22 cellular contexts compared by ENCODE assay signal in the genomic region with DNA sequence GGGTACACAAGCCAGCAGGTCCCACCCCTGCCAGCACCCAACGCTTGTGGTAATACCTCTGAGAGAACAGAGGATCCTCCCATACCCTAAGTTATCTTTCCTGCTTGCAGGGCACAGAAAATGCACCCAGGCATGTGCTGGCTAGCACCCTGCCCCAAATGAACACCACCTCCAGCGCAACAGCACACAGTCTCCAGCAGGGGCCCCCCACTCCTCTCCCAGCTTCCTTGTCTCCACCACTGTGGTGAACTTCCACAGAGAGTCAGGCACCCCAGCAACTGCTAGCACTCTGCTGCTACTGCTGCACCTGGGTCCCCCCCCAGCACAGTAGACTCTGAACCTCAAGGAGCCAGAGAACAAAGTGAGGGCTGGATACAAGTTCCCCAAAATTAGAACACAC.
A peak's percentile ranks its signal among the peaks of the same experiment; 100 is the strongest.
DNase-seq lines count a peak whose midpoint lies in the region; ATAC-seq and TF ChIP-seq lines count a peak whose summit lies in the region.
"Had no signal": no experiment of that assay in that cellular context is flagged by ENCODE, and none has a peak within 500 bp of the region (broad histone marks: within the 10 kb centered on the region; RNA-seq: fewer than 3 reads in every experiment).

No MANE protein-coding gene starts in this region.

- peak; percentile 97 for ATAC-seq in WTC11
- ATAC-seq: GM12878, HepG2, Panc1 had no signal

- H3K27me3 Mint-ChIP-seq in WTC11 (ENCODE audit: low read depth), result no peaks in the 10 kb centered on the region; the same call in 1 of the 2 replicates
- H3K27me3 Mint-ChIP-seq: B cell; CD4-positive, alpha-beta memory T cell had no signal

- H3K27me3 ChIP-seq in H7 (ENCODE audit: control insufficient read depth, insufficient read depth, low read length), result no peaks in the 10 kb centered on the region

- H3K4me3 ChIP-seq in H7 (ENCODE audit: insufficient read depth, low read depth, low read length), result no peak overlapping the region
- H3K4me3 ChIP-seq: GM12878, GM23248, SK-N-MC had no signal

- CTCF ChIA-PET in WTC11 (lab: Charles Lee), result interaction anchor here (0.6 to 3.3 kb wide), 3 partner anchors 9 to 186 kb away, joined by 3 to 14 read pairs (median 3); no protein-coding TSS in a partner anchor

- no peak overlapping the region for H3K4me3 Mint-ChIP-seq in WTC11
- H3K4me3 Mint-ChIP-seq: B cell; CD4-positive, alpha-beta memory T cell had no signal

- peaks cover 28% of the 10 kb centered on the region for H3K36me3 Mint-ChIP-seq in WTC11
- H3K36me3 Mint-ChIP-seq: CD4-positive, alpha-beta memory T cell had no signal

- no peaks in the 10 kb centered on the region for H3K4me1 Mint-ChIP-seq in WTC11
- H3K4me1 Mint-ChIP-seq: B cell; CD4-positive, alpha-beta memory T cell had no signal

- POLR2A ChIA-PET in WTC11 (lab: Charles Lee), result no interaction called here

- peak; percentile 61 for TF ChIP-seq CTCF in WTC11 (IDR thresholded peaks at IDR 0.05)

- DNase-seq in H7 (peak; percentile 7), Kasumi-1 (lab: John Stamatoyannopoulos, UW) (peak; percentile 21 to 22), WTC11 (ENCODE audit: low spot score) (peak; percentile 48), iPS-NIHi7 (ENCODE audit: extremely low spot score) (peak; percentile 46), NCI-H2081 (lab: John Stamatoyannopoulos, UW) (no peak), T-helper 1 cell (no peak)
- DNase-seq in activated T-cell treated with anti-CD3 and anti-CD28 coated beads, Interleukin-2, amount 50 U/mL, for 48 hours, result no peak
- no peak for DNase-seq in activated CD4-positive, alpha-beta T cell treated with anti-CD3 and anti-CD28 coated beads for 48 hours
- DNase-seq: CD4-positive, alpha-beta memory T cell; DND-41; GDM1; GM23248; NCI-H1105 treated with DMSO at 0.1 percent for 48 hours; NCI-H187; NCI-H2171; NCI-H446; NCI-H69 had no signal

- H3K9me3 Mint-ChIP-seq in WTC11, result peaks cover 55% of the 10 kb centered on the region

- no peaks in the 10 kb centered on the region for H3K36me3 ChIP-seq in H7 (replicated peaks; ENCODE audit: control insufficient read depth, insufficient read depth, low read length)

- H3K27ac Mint-ChIP-seq in WTC11, result no peak overlapping the region
- H3K27ac Mint-ChIP-seq: B cell; CD4-positive, alpha-beta memory T cell had no signal

TF ChIP-seq in WTC11, 78 proteins besides CTCF, POLR2A, EP300 and RAD21:
- TF ChIP-seq, protein P1, sequence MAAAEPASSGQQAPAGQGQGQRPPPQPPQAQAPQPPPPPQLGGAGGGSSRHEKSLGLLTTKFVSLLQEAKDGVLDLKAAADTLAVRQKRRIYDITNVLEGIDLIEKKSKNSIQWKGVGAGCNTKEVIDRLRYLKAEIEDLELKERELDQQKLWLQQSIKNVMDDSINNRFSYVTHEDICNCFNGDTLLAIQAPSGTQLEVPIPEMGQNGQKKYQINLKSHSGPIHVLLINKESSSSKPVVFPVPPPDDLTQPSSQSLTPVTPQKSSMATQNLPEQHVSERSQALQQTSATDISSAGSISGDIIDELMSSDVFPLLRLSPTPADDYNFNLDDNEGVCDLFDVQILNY (CRISPR knock-in tag; IDR thresholded peaks at IDR 0.05), result no peak
- TF ChIP-seq, protein P2, sequence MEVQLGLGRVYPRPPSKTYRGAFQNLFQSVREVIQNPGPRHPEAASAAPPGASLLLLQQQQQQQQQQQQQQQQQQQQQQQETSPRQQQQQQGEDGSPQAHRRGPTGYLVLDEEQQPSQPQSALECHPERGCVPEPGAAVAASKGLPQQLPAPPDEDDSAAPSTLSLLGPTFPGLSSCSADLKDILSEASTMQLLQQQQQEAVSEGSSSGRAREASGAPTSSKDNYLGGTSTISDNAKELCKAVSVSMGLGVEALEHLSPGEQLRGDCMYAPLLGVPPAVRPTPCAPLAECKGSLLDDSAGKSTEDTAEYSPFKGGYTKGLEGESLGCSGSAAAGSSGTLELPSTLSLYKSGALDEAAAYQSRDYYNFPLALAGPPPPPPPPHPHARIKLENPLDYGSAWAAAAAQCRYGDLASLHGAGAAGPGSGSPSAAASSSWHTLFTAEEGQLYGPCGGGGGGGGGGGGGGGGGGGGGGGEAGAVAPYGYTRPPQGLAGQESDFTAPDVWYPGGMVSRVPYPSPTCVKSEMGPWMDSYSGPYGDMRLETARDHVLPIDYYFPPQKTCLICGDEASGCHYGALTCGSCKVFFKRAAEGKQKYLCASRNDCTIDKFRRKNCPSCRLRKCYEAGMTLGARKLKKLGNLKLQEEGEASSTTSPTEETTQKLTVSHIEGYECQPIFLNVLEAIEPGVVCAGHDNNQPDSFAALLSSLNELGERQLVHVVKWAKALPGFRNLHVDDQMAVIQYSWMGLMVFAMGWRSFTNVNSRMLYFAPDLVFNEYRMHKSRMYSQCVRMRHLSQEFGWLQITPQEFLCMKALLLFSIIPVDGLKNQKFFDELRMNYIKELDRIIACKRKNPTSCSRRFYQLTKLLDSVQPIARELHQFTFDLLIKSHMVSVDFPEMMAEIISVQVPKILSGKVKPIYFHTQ (CRISPR knock-in tag; IDR thresholded peaks at IDR 0.05), result no peak
- no peak for TF ChIP-seq SMAD4 (CRISPR knock-in tag; IDR thresholded peaks at IDR 0.05)
- TF ChIP-seq, protein P3, sequence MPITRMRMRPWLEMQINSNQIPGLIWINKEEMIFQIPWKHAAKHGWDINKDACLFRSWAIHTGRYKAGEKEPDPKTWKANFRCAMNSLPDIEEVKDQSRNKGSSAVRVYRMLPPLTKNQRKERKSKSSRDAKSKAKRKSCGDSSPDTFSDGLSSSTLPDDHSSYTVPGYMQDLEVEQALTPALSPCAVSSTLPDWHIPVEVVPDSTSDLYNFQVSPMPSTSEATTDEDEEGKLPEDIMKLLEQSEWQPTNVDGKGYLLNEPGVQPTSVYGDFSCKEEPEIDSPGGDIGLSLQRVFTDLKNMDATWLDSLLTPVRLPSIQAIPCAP (CRISPR knock-in tag; IDR thresholded peaks at IDR 0.05), result no peak
- TF ChIP-seq IRF2 (CRISPR knock-in tag; IDR thresholded peaks at IDR 0.05; ENCODE audit: borderline replicate concordance, low read depth), result no peak
- no peak for TF ChIP-seq ZNF263 (CRISPR knock-in tag; IDR thresholded peaks at IDR 0.05; ENCODE audit: low read depth)
- no peak for TF ChIP-seq CREM (CRISPR knock-in tag; IDR thresholded peaks at IDR 0.05)
- TF ChIP-seq ZBTB21 (CRISPR knock-in tag; IDR thresholded peaks at IDR 0.05; ENCODE audit: borderline replicate concordance), result no peak
- TF ChIP-seq, protein P4, sequence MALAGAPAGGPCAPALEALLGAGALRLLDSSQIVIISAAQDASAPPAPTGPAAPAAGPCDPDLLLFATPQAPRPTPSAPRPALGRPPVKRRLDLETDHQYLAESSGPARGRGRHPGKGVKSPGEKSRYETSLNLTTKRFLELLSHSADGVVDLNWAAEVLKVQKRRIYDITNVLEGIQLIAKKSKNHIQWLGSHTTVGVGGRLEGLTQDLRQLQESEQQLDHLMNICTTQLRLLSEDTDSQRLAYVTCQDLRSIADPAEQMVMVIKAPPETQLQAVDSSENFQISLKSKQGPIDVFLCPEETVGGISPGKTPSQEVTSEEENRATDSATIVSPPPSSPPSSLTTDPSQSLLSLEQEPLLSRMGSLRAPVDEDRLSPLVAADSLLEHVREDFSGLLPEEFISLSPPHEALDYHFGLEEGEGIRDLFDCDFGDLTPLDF (CRISPR knock-in tag; IDR thresholded peaks at IDR 0.05), result no peak
- TF ChIP-seq, protein P5, sequence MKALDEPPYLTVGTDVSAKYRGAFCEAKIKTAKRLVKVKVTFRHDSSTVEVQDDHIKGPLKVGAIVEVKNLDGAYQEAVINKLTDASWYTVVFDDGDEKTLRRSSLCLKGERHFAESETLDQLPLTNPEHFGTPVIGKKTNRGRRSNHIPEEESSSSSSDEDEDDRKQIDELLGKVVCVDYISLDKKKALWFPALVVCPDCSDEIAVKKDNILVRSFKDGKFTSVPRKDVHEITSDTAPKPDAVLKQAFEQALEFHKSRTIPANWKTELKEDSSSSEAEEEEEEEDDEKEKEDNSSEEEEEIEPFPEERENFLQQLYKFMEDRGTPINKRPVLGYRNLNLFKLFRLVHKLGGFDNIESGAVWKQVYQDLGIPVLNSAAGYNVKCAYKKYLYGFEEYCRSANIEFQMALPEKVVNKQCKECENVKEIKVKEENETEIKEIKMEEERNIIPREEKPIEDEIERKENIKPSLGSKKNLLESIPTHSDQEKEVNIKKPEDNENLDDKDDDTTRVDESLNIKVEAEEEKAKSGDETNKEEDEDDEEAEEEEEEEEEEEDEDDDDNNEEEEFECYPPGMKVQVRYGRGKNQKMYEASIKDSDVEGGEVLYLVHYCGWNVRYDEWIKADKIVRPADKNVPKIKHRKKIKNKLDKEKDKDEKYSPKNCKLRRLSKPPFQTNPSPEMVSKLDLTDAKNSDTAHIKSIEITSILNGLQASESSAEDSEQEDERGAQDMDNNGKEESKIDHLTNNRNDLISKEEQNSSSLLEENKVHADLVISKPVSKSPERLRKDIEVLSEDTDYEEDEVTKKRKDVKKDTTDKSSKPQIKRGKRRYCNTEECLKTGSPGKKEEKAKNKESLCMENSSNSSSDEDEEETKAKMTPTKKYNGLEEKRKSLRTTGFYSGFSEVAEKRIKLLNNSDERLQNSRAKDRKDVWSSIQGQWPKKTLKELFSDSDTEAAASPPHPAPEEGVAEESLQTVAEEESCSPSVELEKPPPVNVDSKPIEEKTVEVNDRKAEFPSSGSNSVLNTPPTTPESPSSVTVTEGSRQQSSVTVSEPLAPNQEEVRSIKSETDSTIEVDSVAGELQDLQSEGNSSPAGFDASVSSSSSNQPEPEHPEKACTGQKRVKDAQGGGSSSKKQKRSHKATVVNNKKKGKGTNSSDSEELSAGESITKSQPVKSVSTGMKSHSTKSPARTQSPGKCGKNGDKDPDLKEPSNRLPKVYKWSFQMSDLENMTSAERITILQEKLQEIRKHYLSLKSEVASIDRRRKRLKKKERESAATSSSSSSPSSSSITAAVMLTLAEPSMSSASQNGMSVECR (CRISPR knock-in tag; IDR thresholded peaks at IDR 0.05; ENCODE audit: borderline replicate concordance), result no peak
- no peak for TF ChIP-seq SP1 (CRISPR knock-in tag; conservative IDR thresholded peaks at IDR 0.05)
- no peak for TF ChIP-seq KAT7 (CRISPR knock-in tag; IDR thresholded peaks at IDR 0.05; ENCODE audit: borderline replicate concordance)
- TF ChIP-seq ZNF138 (CRISPR knock-in tag; conservative IDR thresholded peaks at IDR 0.05), result no peak
- no peak for TF ChIP-seq TEAD4 (CRISPR knock-in tag; IDR thresholded peaks at IDR 0.05)
- TF ChIP-seq TEAD1 (CRISPR knock-in tag; IDR thresholded peaks at IDR 0.05), result no peak
- no peak for TF ChIP-seq GABPB1 (CRISPR knock-in tag; IDR thresholded peaks at IDR 0.05)
- no peak for TF ChIP-seq ETV6 (CRISPR knock-in tag; IDR thresholded peaks at IDR 0.05)
- TF ChIP-seq, protein P6, sequence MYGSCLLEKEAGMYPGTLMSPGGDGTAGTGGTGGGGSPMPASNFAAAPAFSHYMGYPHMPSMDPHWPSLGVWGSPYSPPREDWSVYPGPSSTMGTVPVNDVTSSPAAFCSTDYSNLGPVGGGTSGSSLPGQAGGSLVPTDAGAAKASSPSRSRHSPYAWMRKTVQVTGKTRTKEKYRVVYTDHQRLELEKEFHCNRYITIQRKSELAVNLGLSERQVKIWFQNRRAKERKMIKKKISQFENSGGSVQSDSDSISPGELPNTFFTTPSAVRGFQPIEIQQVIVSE (CRISPR knock-in tag; IDR thresholded peaks at IDR 0.05; ENCODE audit: borderline replicate concordance), result no peak
- TF ChIP-seq ZNF671 (CRISPR knock-in tag; IDR thresholded peaks at IDR 0.05), result no peak

Comparison
In these comparisons a context has a peak if more than half of its experiments do, and no peak if none do; other contexts are left out.
1. DNase-seq: peak in H7 (single experiment), Kasumi-1 (2 of 2), WTC11 (single experiment) and iPS-NIHi7 (single experiment); none in NCI-H2081 (0 of 2), activated T-cell treated with anti-CD3 and anti-CD28 coated beads, Interleukin-2, amount 50 U/mL, for 48 hours (0 of 2), T-helper 1 cell (0 of 5) and activated CD4-positive, alpha-beta T cell treated with anti-CD3 and anti-CD28 coated beads for 48 hours (single experiment).